ENCODE assay signal across 11 cellular contexts in genomic region chr14:68089146-68089715, GRCh38.
DNase-seq lines count a peak whose midpoint lies in the region; ATAC-seq, FAIRE-seq and TF ChIP-seq lines count a peak whose summit lies in the region.
"Had no signal": no experiment of that assay in that cellular context is flagged by ENCODE, and none has a peak within 500 bp of the region (broad histone marks: within the 10 kb centered on the region; RNA-seq: fewer than 3 reads in every experiment).

No MANE protein-coding gene starts in this region.

- peak overlapping the region; percentile 98 for H3K27ac Mint-ChIP-seq in nephron progenitor cell

- no peak for TF ChIP-seq CTCF in bronchial epithelial cell (IDR thresholded peaks at IDR 0.05; ENCODE audit: insufficient read depth, low read length, severe bottlenecking)
- TF ChIP-seq CTCF in nephron progenitor cell (IDR thresholded peaks at IDR 0.05): no peak
- TF ChIP-seq CTCF in dorsolateral prefrontal cortex (IDR thresholded peaks at IDR 0.05 in 54 of 56, conservative IDR thresholded peaks at IDR 0.05 in 2 of 56; ENCODE audit: low read depth in 1 of 56, partially characterized antibody in 56 of 56): no peak

- H3K27me3 Mint-ChIP-seq in nephron progenitor cell (ENCODE audit: low read depth, poor library complexity): no peaks in the 10 kb centered on the region

- H3K4me1 Mint-ChIP-seq in nephron progenitor cell: peaks cover 48% of the 10 kb centered on the region

- peaks cover 23% of the 10 kb centered on the region for H3K36me3 Mint-ChIP-seq in nephron progenitor cell (ENCODE audit: low read depth)

- no peak for FAIRE-seq in bronchial epithelial cell (lab: Jason Lieb, UNC)

- peaks cover 30% of the 10 kb centered on the region for H3K9me3 Mint-ChIP-seq in nephron progenitor cell

- H3K4me3 Mint-ChIP-seq in nephron progenitor cell: peak overlapping the region; percentile 55

- H3K4me3 ChIP-seq in bronchial epithelial cell (ENCODE audit: low read depth, low read length) (no peak overlapping the region), dorsolateral prefrontal cortex (peak overlapping the region in 1 of 59 donors; percentile 28)

- no peaks in the 10 kb centered on the region for H3K36me3 ChIP-seq in bronchial epithelial cell (ENCODE audit: control insufficient read depth, insufficient read depth, low read length)

- DNase-seq in DMS 273 (lab: John Stamatoyannopoulos, UW; ENCODE audit: unreplicated experiment) (peak; percentile 88), NCI-H2081 treated with DMSO at 0.1 percent for 48 hours (lab: John Stamatoyannopoulos, UW) (peak; percentile 91), bronchial epithelial cell (ENCODE audit: low read depth) (peak; percentile 78), nephron progenitor cell (peak; percentile 25), LoVo (ENCODE audit: low spot score) (no peak), EL (no peak), dorsolateral prefrontal cortex (no peak)
- DNase-seq: GDM1, hippocampal formation, NCI-H526 had no signal

- no peak for ATAC-seq in GM19324 (IDR thresholded peaks at IDR 0.05; ENCODE audit: low FRiP score, unreplicated experiment)

- peak overlapping the region in 11 of 59 donors; percentile 0 to 71 (median 27) for H3K27ac ChIP-seq in dorsolateral prefrontal cortex

- intact Hi-C loops in dorsolateral prefrontal cortex (cut with DNase I): no loop called here

- no peaks in the 10 kb centered on the region for H3K27me3 ChIP-seq in bronchial epithelial cell (ENCODE audit: control insufficient read depth, insufficient read depth, low read length)
- no peaks in the 10 kb centered on the region for H3K27me3 ChIP-seq in dorsolateral prefrontal cortex

Comparison
In these comparisons a context has a peak if more than half of its experiments do, and no peak if none do; other contexts are left out.
1. DNase-seq: peak in DMS 273 (single experiment), NCI-H2081 treated with DMSO at 0.1 percent for 48 hours (single experiment), bronchial epithelial cell (single experiment) and nephron progenitor cell (single experiment); none in LoVo (single experiment), EL (single experiment) and dorsolateral prefrontal cortex (0 of 10).